9 cellular contexts compared by ENCODE assay signal in genomic region chr17:67434061-67434525, GRCh38. TPM values are rescaled to one million over a fixed set of nuclear protein-coding genes. Genes with fewer than 3 reads are reported as not detected.
DNase-seq lines count a peak whose midpoint lies in the region; ATAC-seq and TF ChIP-seq lines count a peak whose summit lies in the region.
"Had no signal": no experiment of that assay in that cellular context is flagged by ENCODE, and none has a peak within 500 bp of the region (broad histone marks: within the 10 kb centered on the region; RNA-seq: fewer than 3 reads in every experiment).

No MANE protein-coding gene starts in this region.

- peak overlapping the region; percentile 18 to 67 (median 65) for H3K27ac ChIP-seq in gastrocnemius medialis
- H3K27ac ChIP-seq: PC-9 had no signal

- peaks cover 61 to 70% of the 10 kb centered on the region in 2 donors for H3K4me1 Mint-ChIP-seq in effector memory CD8-positive, alpha-beta T cell (ENCODE audit: low read depth in 2 of 2)

- intact Hi-C loops in gastrocnemius medialis (cut with DNase I; ENCODE audit: low total_unique reads), result no loop called here

- no peaks in the 10 kb centered on the region for H3K4me1 ChIP-seq in gastrocnemius medialis

- H3K9me3 Mint-ChIP-seq in effector memory CD8-positive, alpha-beta T cell, result no peaks in the 10 kb centered on the region

- peaks cover 42% of the 10 kb centered on the region for H3K36me3 Mint-ChIP-seq in effector memory CD8-positive, alpha-beta T cell (ENCODE audit: insufficient read depth)

- TF ChIP-seq POLR2A in gastrocnemius medialis (IDR thresholded peaks at IDR 0.05), result no peak

- H3K27me3 ChIP-seq in gastrocnemius medialis, result no peaks in the 10 kb centered on the region

- no peaks in the 10 kb centered on the region for H3K27me3 Mint-ChIP-seq in effector memory CD8-positive, alpha-beta T cell

- no peak overlapping the region for H3K4me3 ChIP-seq in gastrocnemius medialis
- H3K4me3 ChIP-seq: PC-9 had no signal

- in situ Hi-C loops in gastrocnemius medialis (cut with MboI; ENCODE audit: low sequenced_read_pairs in 4 of 4), result no loop called here

- no peaks in the 10 kb centered on the region for H3K9me3 ChIP-seq in gastrocnemius medialis

- ATAC-seq in effector memory CD8-positive, alpha-beta T cell (replicated peaks), result peak; percentile 75
- ATAC-seq in gastrocnemius medialis (peak; percentile 26 to 36), HG02759 (IDR thresholded peaks at IDR 0.05; ENCODE audit: unreplicated experiment) (no peak), GM18873 (IDR thresholded peaks at IDR 0.05; ENCODE audit: low FRiP score, unreplicated experiment) (no peak), GM21367 (IDR thresholded peaks at IDR 0.05; ENCODE audit: unreplicated experiment) (no peak)

- H3K4me3 Mint-ChIP-seq in effector memory CD8-positive, alpha-beta T cell, result peak overlapping the region; percentile 69 to 73

- DNase-seq in GF-D8 (lab: John Stamatoyannopoulos, UW), result peak; percentile 97
- peak; percentile 38 for DNase-seq in activated CD4-positive, CD25-positive, alpha-beta regulatory T cell treated with anti-CD3 and anti-CD28 coated beads, Interleukin-2, amount 50 U/mL, for 72 hours
- DNase-seq in effector memory CD8-positive, alpha-beta T cell, result peak; percentile 61 to 64 (median 64)
- peak; percentile 18 to 24 for DNase-seq in gastrocnemius medialis
- DNase-seq in NCI-H524 (lab: John Stamatoyannopoulos, UW), result no peak
- DNase-seq: PC-9 had no signal

- no peaks in the 10 kb centered on the region for H3K36me3 ChIP-seq in gastrocnemius medialis

- no peak for TF ChIP-seq CTCF in gastrocnemius medialis (IDR thresholded peaks at IDR 0.05 in 4 of 5, conservative IDR thresholded peaks at IDR 0.05 in 1 of 5)

- H3K27ac Mint-ChIP-seq in effector memory CD8-positive, alpha-beta T cell, result peak overlapping the region; percentile 97 to 99

RNA-seq across cellular contexts. Expression of gene PITPNC1, which starts 57.0 kb away (rescaled TPM):
- total RNA-seq in gastrocnemius medialis, result 1 to 10 TPM; 2.3 to 8.6 (median 4.3) TPM

Comparison
In these comparisons a context has a peak if more than half of its experiments do, and no peak if none do; other contexts are left out.
1. DNase-seq: peak in GF-D8 (single experiment), activated CD4-positive, CD25-positive, alpha-beta regulatory T cell treated with anti-CD3 and anti-CD28 coated beads, Interleukin-2, amount 50 U/mL, for 72 hours (single experiment), effector memory CD8-positive, alpha-beta T cell (3 of 3) and gastrocnemius medialis (2 of 2); none in NCI-H524 (0 of 2).
2. ATAC-seq: peak in effector memory CD8-positive, alpha-beta T cell (single experiment) and gastrocnemius medialis (2 of 2); none in HG02759 (single experiment), GM18873 (single experiment) and GM21367 (single experiment).